ENCODE assay signal across 24 cellular contexts in genomic region chr10:29253096-29254029, GRCh38. TPM values are rescaled to one million over a fixed set of nuclear protein-coding genes. Genes with fewer than 3 reads are reported as not detected.
DNase-seq lines count a peak whose midpoint lies in the region; FAIRE-seq and TF ChIP-seq lines count a peak whose summit lies in the region.
"Had no signal": no experiment of that assay in that cellular context is flagged by ENCODE, and none has a peak within 500 bp of the region (broad histone marks: within the 10 kb centered on the region; RNA-seq: fewer than 3 reads in every experiment).

No MANE protein-coding gene starts in this region.

- H4K20me1 ChIP-seq in astrocyte (ENCODE audit: insufficient read depth, low read length): no peaks in the 10 kb centered on the region

- TF ChIP-seq CTCF in astrocyte (IDR thresholded peaks at IDR 0.05; ENCODE audit: insufficient read depth, low read depth, low read length): no peak

- FAIRE-seq in astrocyte (lab: Jason Lieb, UNC): no peak
- FAIRE-seq: endothelial cell of umbilical vein had no signal

- H2AFZ ChIP-seq in ACC112 (ENCODE audit: low read length, unreplicated experiment) (no peak overlapping the region), astrocyte (ENCODE audit: low read depth, low read length) (no peak overlapping the region)

- H3K4me1 Mint-ChIP-seq in astrocyte (ENCODE audit: low read depth, unreplicated experiment): peaks cover 61% of the 10 kb centered on the region
- H3K4me1 Mint-ChIP-seq in T-helper 2 cell treated with Interferon-gamma antibody and Interleukin-4, amounts not matched to agents 5 μg/mL and 100 μg/mL, for 36 hours (ENCODE audit: low read depth): no peaks in the 10 kb centered on the region

- peak overlapping the region; percentile 98 for H3K27ac Mint-ChIP-seq in astrocyte (ENCODE audit: unreplicated experiment)
- H3K27ac Mint-ChIP-seq in T-helper 2 cell treated with Interferon-gamma antibody and Interleukin-4, amounts not matched to agents 5 μg/mL and 100 μg/mL, for 36 hours: no peak overlapping the region
- H3K27ac Mint-ChIP-seq: activated CD8-positive, alpha-beta T cell treated with anti-CD3 and anti-CD28 coated beads for 36 hours; T-helper 1 cell treated with Interleukin-12 subunit alpha and Interleukin-12 subunit beta and Interleukin-4 antibody, amounts not matched to agents 30 μg/mL and 1 μg/mL, for 36 hours had no signal

- peak overlapping the region; percentile 47; the same call in 1 of the 2 replicates for H3K4me3 ChIP-seq in ACC112 (ENCODE audit: low read depth, low read length)
- H3K4me3 ChIP-seq in astrocyte (ENCODE audit: insufficient read depth, low read depth, low read length): no peak overlapping the region
- H3K4me3 ChIP-seq: HAP-1 had no signal

- peak overlapping the region; percentile 60 for H3K4me2 ChIP-seq in astrocyte (ENCODE audit: low read length)

- H3K9ac ChIP-seq in astrocyte (ENCODE audit: low read length): peak overlapping the region; percentile 28

- H3K79me2 ChIP-seq in ACC112 (ENCODE audit: control insufficient read depth, insufficient read depth, low read length, unreplicated experiment) (no peaks in the 10 kb centered on the region), astrocyte (ENCODE audit: insufficient read depth, low read length) (no peaks in the 10 kb centered on the region)

- peaks cover 51% of the 10 kb centered on the region for H3K27me3 ChIP-seq in ACC112 (ENCODE audit: insufficient read depth, low read length)
- no peaks in the 10 kb centered on the region for H3K27me3 ChIP-seq in astrocyte (ENCODE audit: insufficient read depth, low read length)

- H3K36me3 Mint-ChIP-seq in astrocyte (ENCODE audit: low read depth, unreplicated experiment): no peaks in the 10 kb centered on the region
- H3K36me3 Mint-ChIP-seq in T-helper 2 cell treated with Interferon-gamma antibody and Interleukin-4, amounts not matched to agents 5 μg/mL and 100 μg/mL, for 36 hours (ENCODE audit: low read depth): no peaks in the 10 kb centered on the region
- H3K36me3 Mint-ChIP-seq: activated naive CD4-positive, alpha-beta T cell treated with anti-CD3 and anti-CD28 coated beads, Interleukin-2, amount 50 U/mL, for 72 hours had no signal

- H3K4me3 Mint-ChIP-seq in astrocyte (ENCODE audit: unreplicated experiment): no peak overlapping the region
- H3K4me3 Mint-ChIP-seq in T-helper 2 cell treated with Interferon-gamma antibody and Interleukin-4, amounts not matched to agents 5 μg/mL and 100 μg/mL, for 36 hours: no peak overlapping the region
- H3K4me3 Mint-ChIP-seq: activated CD8-positive, alpha-beta T cell treated with anti-CD3 and anti-CD28 coated beads for 36 hours; activated T-cell treated with anti-CD3 and anti-CD28 coated beads, Interleukin-2, amount 50 U/mL, for 4 hours; T-helper 1 cell treated with Interleukin-12 subunit alpha and Interleukin-12 subunit beta and Interleukin-4 antibody, amounts not matched to agents 30 μg/mL and 1 μg/mL, for 36 hours had no signal

- H3K27ac ChIP-seq in ACC112 (ENCODE audit: low read depth, low read length) (no peak overlapping the region), astrocyte (ENCODE audit: low read depth, low read length) (no peak overlapping the region)
- H3K27ac ChIP-seq: foreskin keratinocyte, WERI-Rb-1 had no signal

- CTCF ChIA-PET in HEK293T (lab: Yijun Ruan, JAX): interaction anchor here (0.6 to 2.5 kb wide), 5 partner anchors 10 to 1102 kb away, joined by 3 to 25 read pairs (median 9); no protein-coding TSS in a partner anchor

- H3K9me3 ChIP-seq in astrocyte (ENCODE audit: insufficient read depth, low read depth, low read length): no peaks in the 10 kb centered on the region
- H3K9me3 ChIP-seq: HAP-1 had no signal

- H3K4me1 ChIP-seq in ACC112 (ENCODE audit: control insufficient read depth, insufficient read depth, low read length, unreplicated experiment) (peaks cover 27% of the 10 kb centered on the region), astrocyte (ENCODE audit: insufficient read depth, low read length) (peaks cover 43% of the 10 kb centered on the region)
- H3K4me1 ChIP-seq: foreskin keratinocyte had no signal

- no peaks in the 10 kb centered on the region for H3K27me3 Mint-ChIP-seq in astrocyte (ENCODE audit: low read depth, unreplicated experiment)
- no peaks in the 10 kb centered on the region for H3K27me3 Mint-ChIP-seq in T-helper 2 cell treated with Interferon-gamma antibody and Interleukin-4, amounts not matched to agents 5 μg/mL and 100 μg/mL, for 36 hours (ENCODE audit: low read depth)

- DNase-seq in HEK293T (ENCODE audit: extremely low spot score) (no peak), astrocyte (ENCODE audit: low read depth) (no peak), myocyte (ENCODE audit: low read depth) (peak; percentile 34), kidney glomerular epithelial cell (lab: John Stamatoyannopoulos, UW) (no peak)
- no peak for DNase-seq in activated CD4-positive, alpha-beta T cell treated with anti-CD3 and anti-CD28 coated beads, Interleukin-2, amount 50 U/mL, for 1 hour
- no peak for DNase-seq in activated effector memory CD4-positive, alpha-beta T cell treated with Interleukin-2 at 50 U/mL for 16 hours
- DNase-seq in T-helper 2 cell treated with Interferon-gamma antibody and Interleukin-4, amounts not matched to agents 5 μg/mL and 100 μg/mL, for 36 hours (ENCODE audit: low spot score): no peak
- DNase-seq: activated CD8-positive, alpha-beta T cell treated with anti-CD3 and anti-CD28 coated beads for 36 hours; activated T-cell treated with anti-CD3 and anti-CD28 coated beads, Interleukin-2, amount 50 U/mL, for 4 hours; COR-L47; cortex of kidney; foreskin keratinocyte; NCI-H1105 treated with DMSO at 0.1 percent for 48 hours; NCI-H446 treated with DMSO at 0.1 percent for 48 hours; occipital lobe; SHP77 treated with DMSO at 0.1 percent for 48 hours; stimulated activated CD4-positive, alpha-beta T cell treated with anti-CD3 and anti-CD28 coated beads, Interleukin-2, amount 100 ng/mL, for 48 hours; WERI-Rb-1 had no signal

- peaks cover 2% of the 10 kb centered on the region for H3K9me3 Mint-ChIP-seq in astrocyte (ENCODE audit: unreplicated experiment)
- no peaks in the 10 kb centered on the region for H3K9me3 Mint-ChIP-seq in T-helper 2 cell treated with Interferon-gamma antibody and Interleukin-4, amounts not matched to agents 5 μg/mL and 100 μg/mL, for 36 hours
- H3K9me3 Mint-ChIP-seq: activated CD8-positive, alpha-beta T cell treated with anti-CD3 and anti-CD28 coated beads for 36 hours; activated naive CD4-positive, alpha-beta T cell treated with anti-CD3 and anti-CD28 coated beads, Interleukin-2, amount 50 U/mL, for 72 hours; activated T-cell treated with anti-CD3 and anti-CD28 coated beads, Interleukin-2, amount 50 U/mL, for 4 hours; T-helper 1 cell treated with Interleukin-12 subunit alpha and Interleukin-12 subunit beta and Interleukin-4 antibody, amounts not matched to agents 30 μg/mL and 1 μg/mL, for 36 hours had no signal

- POLR2A ChIA-PET in HEK293T (lab: Yijun Ruan, JAX): interaction anchor here (1.0 to 1.9 kb wide), 3 partner anchors 10 to 47 kb away, joined by 3 to 4 read pairs (median 4); no protein-coding TSS in a partner anchor

- H3K36me3 ChIP-seq in ACC112 (ENCODE audit: insufficient read depth, low read length) (no peaks in the 10 kb centered on the region), astrocyte (ENCODE audit: insufficient read depth, low read length) (no peaks in the 10 kb centered on the region)
- H3K36me3 ChIP-seq: HAP-1, WERI-Rb-1 had no signal

TF ChIP-seq in HEK293T, 16 proteins besides CTCF, POLR2A, EP300 and RAD21:
- TF ChIP-seq L3MBTL2 (conservative IDR thresholded peaks at IDR 0.05) (no peak), TARDBP (IDR thresholded peaks at IDR 0.05) (no peak), FOXK2 (IDR thresholded peaks at IDR 0.05) (no peak), PKNOX1 (IDR thresholded peaks at IDR 0.05) (peak; percentile 58)

RNA-seq across cellular contexts. Expression of gene LYZL1, which starts 35.5 kb away (rescaled TPM):
- total RNA-seq in astrocyte (not detected in 2 replicates), myocyte (not detected in 2 replicates)
- polyA plus RNA-seq in myocyte (2012): not detected
- total RNA-seq: activated CD8-positive, alpha-beta T cell treated with anti-CD3 and anti-CD28 coated beads for 36 hours; activated naive CD4-positive, alpha-beta T cell treated with anti-CD3 and anti-CD28 coated beads, Interleukin-2, amount 50 U/mL, for 72 hours; activated T-cell treated with anti-CD3 and anti-CD28 coated beads, Interleukin-2, amount 50 U/mL, for 4 hours; endothelial cell of umbilical vein; foreskin keratinocyte; mononuclear cell; occipital lobe had no signal
- polyA plus RNA-seq: endothelial cell of umbilical vein, foreskin keratinocyte had no signal
